In genomic region chr7:77729574-77730348, GRCh38 we compare ENCODE assay signal across 1 cellular context.
TF ChIP-seq lines count a peak whose summit lies in the region.

No MANE protein-coding gene starts in this region.

TF ChIP-seq in HEK293, 187 proteins besides CTCF, POLR2A, EP300 and RAD21 (continued from another document):
- TF ChIP-seq ZNF18 (tag by site-specific recombination; IDR thresholded peaks at IDR 0.05): no peak
